In genomic region chr4:76272582-76272981, GRCh38 we compare ENCODE assay signal across 25 cellular contexts. TPM values are rescaled to one million over a fixed set of nuclear protein-coding genes. Genes with fewer than 3 reads are reported as not detected.
DNase-seq lines count a peak whose midpoint lies in the region; ATAC-seq and TF ChIP-seq lines count a peak whose summit lies in the region.
"Had no signal": no experiment of that assay in that cellular context is flagged by ENCODE, and none has a peak within 500 bp of the region (broad histone marks: within the 10 kb centered on the region; RNA-seq: fewer than 3 reads in every experiment).

No MANE protein-coding gene starts in this region.

- H3K27ac ChIP-seq in hepatocyte (peak overlapping the region; percentile 89), left lung (no peak overlapping the region), liver (ENCODE audit: low read depth in 1 of 2, low read length in 2 of 2) (peak overlapping the region; percentile 45 to 66), subcutaneous abdominal adipose tissue (ENCODE audit: low read depth, low read length) (peak overlapping the region; percentile 59)
- H3K27ac ChIP-seq: BLaER1 had no signal

- H3K4me1 ChIP-seq in hepatocyte (ENCODE audit: insufficient read depth) (peaks cover 17% of the 10 kb centered on the region), left lung (no peaks in the 10 kb centered on the region), liver (ENCODE audit: control insufficient read depth in 4 of 4, insufficient read depth in 4 of 4, low read length in 3 of 4) (peaks cover 2 to 56% (median 25%) of the 10 kb centered on the region in 4 donors), subcutaneous abdominal adipose tissue (ENCODE audit: control insufficient read depth in 5 of 5, insufficient read depth in 5 of 5, low read length in 5 of 5) (peaks cover 0 to 28% (median 4%) of the 10 kb centered on the region in 5 donors)
- H3K4me1 ChIP-seq: BE2C, BLaER1 had no signal

- H3K4me2 ChIP-seq in hepatocyte, result no peak overlapping the region
- H3K4me2 ChIP-seq: BLaER1 had no signal

- no peak overlapping the region for H2AFZ ChIP-seq in hepatocyte

- peak; percentile 24 for ATAC-seq in left lung
- ATAC-seq in HG03108 (IDR thresholded peaks at IDR 0.05; ENCODE audit: unreplicated experiment), result no peak

- no peaks in the 10 kb centered on the region for H3K9me2 ChIP-seq in hepatocyte (replicated peaks; ENCODE audit: insufficient read depth)

- no peak for TF ChIP-seq CTCF in hepatocyte (IDR thresholded peaks at IDR 0.05; ENCODE audit: poor library complexity)
- no peak for TF ChIP-seq CTCF in left lung (IDR thresholded peaks at IDR 0.05)
- no peak for TF ChIP-seq CTCF in liver (IDR thresholded peaks at IDR 0.05; ENCODE audit: low read depth, low read length, missing input control)

- H3K9ac ChIP-seq in liver (ENCODE audit: low read depth in 1 of 2, low read length in 2 of 2) (no peak overlapping the region), subcutaneous abdominal adipose tissue (ENCODE audit: low read length in 5 of 5) (no peak overlapping the region)
- H3K9ac ChIP-seq: BLaER1 had no signal

- no peaks in the 10 kb centered on the region for H3K27me3 ChIP-seq in hepatocyte
- no peaks in the 10 kb centered on the region for H3K27me3 ChIP-seq in left lung
- H3K27me3 ChIP-seq in liver (ENCODE audit: control insufficient read depth in 4 of 4, insufficient read depth in 4 of 4, low read length in 3 of 4), result no peaks in the 10 kb centered on the region
- no peaks in the 10 kb centered on the region for H3K27me3 ChIP-seq in subcutaneous abdominal adipose tissue (ENCODE audit: control insufficient read depth in 5 of 5, insufficient read depth in 4 of 5, low read length in 5 of 5)
- H3K27me3 ChIP-seq: BLaER1 had no signal

- H3K4me3 ChIP-seq in hepatocyte (no peak overlapping the region), left lung (no peak overlapping the region), liver (ENCODE audit: low read depth in 1 of 3, low read length in 3 of 3) (no peak overlapping the region), subcutaneous abdominal adipose tissue (ENCODE audit: low read depth in 1 of 5, low read length in 5 of 5) (no peak overlapping the region)
- H3K4me3 ChIP-seq: BLaER1 had no signal

- WGBS in hepatocyte (ENCODE audit: low lambda C conversion rate, missing lambda C conversion rate), result 47% methylated on average over 1 of the region's 1 CpG
- 10% methylated on average over 1 of the region's 1 CpG for WGBS in liver

- intact Hi-C loops in left lung (cut with DNase I), result no loop called here

- H4K20me1 ChIP-seq in hepatocyte (ENCODE audit: insufficient read depth, poor library complexity, severe bottlenecking), result no peaks in the 10 kb centered on the region
- H4K20me1 ChIP-seq: BLaER1 had no signal

- no peaks in the 10 kb centered on the region for H3K79me2 ChIP-seq in hepatocyte

- H3K9me3 ChIP-seq in hepatocyte (ENCODE audit: low read depth) (no peaks in the 10 kb centered on the region), left lung (no peaks in the 10 kb centered on the region), liver (ENCODE audit: control insufficient read depth in 4 of 4, low read length in 3 of 4) (no peaks in the 10 kb centered on the region), subcutaneous abdominal adipose tissue (ENCODE audit: control insufficient read depth in 5 of 5, low read length in 5 of 5) (no peaks in the 10 kb centered on the region)
- H3K9me3 ChIP-seq: BE2C, BLaER1 had no signal

- DNase-seq in hepatocyte (ENCODE audit: low spot score), result no peak
- no peak for DNase-seq in left lung
- no peak for DNase-seq in NK-92 (lab: John Stamatoyannopoulos, UW; ENCODE audit: unreplicated experiment)
- no peak for DNase-seq in NCI-H2171 treated with DMSO at 0.1 percent for 48 hours (lab: John Stamatoyannopoulos, UW)
- DNase-seq in HuH-7.5 (ENCODE audit: low spot score), result no peak
- DNase-seq: 8988T; ACHN; BE2C; C1 segment of cervical spinal cord; CD4-positive, alpha-beta memory T cell; CD4-positive, CD25-positive, alpha-beta regulatory T cell; CD8-positive, alpha-beta memory T cell; COR-L47; DMS 273 treated with DMSO at 0.1 percent for 48 hours; DMS153; DMS79; DND-41; EL; GDM1 had no signal

- peak; percentile 33 to 64 for TF ChIP-seq RAD21 in liver (IDR thresholded peaks at IDR 0.05)

- H3K36me3 ChIP-seq in hepatocyte (replicated peaks; ENCODE audit: insufficient read depth, low read depth) (no peaks in the 10 kb centered on the region), left lung (no peaks in the 10 kb centered on the region), liver (ENCODE audit: control insufficient read depth in 4 of 4, insufficient read depth in 3 of 4, low read depth in 1 of 4, low read length in 3 of 4) (no peaks in the 10 kb centered on the region), subcutaneous abdominal adipose tissue (ENCODE audit: control insufficient read depth in 5 of 5, insufficient read depth in 5 of 5, low read length in 5 of 5) (peaks cover 0 to under 1% (median 0%) of the 10 kb centered on the region in 5 donors)
- H3K36me3 ChIP-seq: BE2C, BLaER1 had no signal

TF ChIP-seq in liver, 16 proteins besides CTCF, POLR2A, EP300 and RAD21:
- TF ChIP-seq JUND (IDR thresholded peaks at IDR 0.05) (peak in 1 of 2 donors; percentile 30), ZBTB33 (IDR thresholded peaks at IDR 0.05) (no peak), EGR1 (IDR thresholded peaks at IDR 0.05; ENCODE audit: low read depth in 2 of 2) (no peak), GABPA (IDR thresholded peaks at IDR 0.05 in 1 of 2, conservative IDR thresholded peaks at IDR 0.05 in 1 of 2) (no peak), ATF3 (IDR thresholded peaks at IDR 0.05) (no peak), NR2F2 (IDR thresholded peaks at IDR 0.05) (no peak), YY1 (IDR thresholded peaks at IDR 0.05) (peak; percentile 77), FOXA1 (IDR thresholded peaks at IDR 0.05) (no peak), RXRA (IDR thresholded peaks at IDR 0.05) (peak; percentile 40 to 54), SP1 (IDR thresholded peaks at IDR 0.05) (peak; percentile 31), FOXA2 (IDR thresholded peaks at IDR 0.05) (no peak), TAF1 (conservative IDR thresholded peaks at IDR 0.05) (no peak), HNF4G (IDR thresholded peaks at IDR 0.05) (no peak), HNF4A (conservative IDR thresholded peaks at IDR 0.05) (peak; percentile 37 to 52), MAX (IDR thresholded peaks at IDR 0.05) (peak; percentile 44), REST (IDR thresholded peaks at IDR 0.05) (peak; percentile 46)

RNA-seq across cellular contexts. Expression of gene FAM47E, which starts 21.1 kb away (rescaled TPM):
- total RNA-seq in hepatocyte, result 5.9 and 9.3 TPM in 2 replicates
- 8.9 and 11.1 TPM in 2 replicates for polyA plus RNA-seq in hepatocyte
- total RNA-seq in left lung, result 1 to 10 TPM; 3.2 TPM
- 1 to 10 TPM; 1.3 to 2.0 TPM for total RNA-seq in liver
- 1 to 10 TPM in 1 of 2 donors, under 1 TPM in 1; 0.85 to 2.5 TPM for polyA plus RNA-seq in liver
- total RNA-seq: CD8-positive, alpha-beta memory T cell had no signal
- polyA plus RNA-seq: CD14-positive monocyte; CD8-positive, alpha-beta memory T cell had no signal

RNA-seq across cellular contexts. Expression of gene STBD1, which starts 34.0 kb away (rescaled TPM):
- total RNA-seq in hepatocyte, result 26.5 and 34.2 TPM in 2 replicates
- 25.3 and 29.7 TPM in 2 replicates for polyA plus RNA-seq in hepatocyte
- 1 to 10 TPM; 8.8 to 9.0 TPM for total RNA-seq in left lung
- total RNA-seq in liver, result 10 to 100 TPM; 10.3 to 18.9 TPM
- polyA plus RNA-seq in liver, result 10 to 100 TPM; 41.7 to 42.5 TPM
- total RNA-seq: A673 had no signal

RNA-seq across cellular contexts. Expression of gene SCARB2, which starts 59.0 kb away (rescaled TPM):
- 244 and 246 TPM in 2 replicates for total RNA-seq in hepatocyte
- 85.8 and 131 TPM in 2 replicates for polyA plus RNA-seq in hepatocyte
- 100 to 1,000 TPM; 219 to 223 TPM for total RNA-seq in left lung
- total RNA-seq in liver, result 100 to 1,000 TPM in 1 of 2 donors, 10 to 100 TPM in 1; 81.0 to 136 TPM
- 10 to 100 TPM; 58.2 to 66.5 TPM for polyA plus RNA-seq in liver

Comparison
In these comparisons a context has a peak if more than half of its experiments do, and no peak if none do; other contexts are left out.
1. H3K27ac ChIP-seq: peak in hepatocyte (single experiment), liver (2 of 2) and subcutaneous abdominal adipose tissue (single experiment); none in left lung (0 of 2).